9 cellular contexts compared by ENCODE assay signal in the genomic region with DNA sequence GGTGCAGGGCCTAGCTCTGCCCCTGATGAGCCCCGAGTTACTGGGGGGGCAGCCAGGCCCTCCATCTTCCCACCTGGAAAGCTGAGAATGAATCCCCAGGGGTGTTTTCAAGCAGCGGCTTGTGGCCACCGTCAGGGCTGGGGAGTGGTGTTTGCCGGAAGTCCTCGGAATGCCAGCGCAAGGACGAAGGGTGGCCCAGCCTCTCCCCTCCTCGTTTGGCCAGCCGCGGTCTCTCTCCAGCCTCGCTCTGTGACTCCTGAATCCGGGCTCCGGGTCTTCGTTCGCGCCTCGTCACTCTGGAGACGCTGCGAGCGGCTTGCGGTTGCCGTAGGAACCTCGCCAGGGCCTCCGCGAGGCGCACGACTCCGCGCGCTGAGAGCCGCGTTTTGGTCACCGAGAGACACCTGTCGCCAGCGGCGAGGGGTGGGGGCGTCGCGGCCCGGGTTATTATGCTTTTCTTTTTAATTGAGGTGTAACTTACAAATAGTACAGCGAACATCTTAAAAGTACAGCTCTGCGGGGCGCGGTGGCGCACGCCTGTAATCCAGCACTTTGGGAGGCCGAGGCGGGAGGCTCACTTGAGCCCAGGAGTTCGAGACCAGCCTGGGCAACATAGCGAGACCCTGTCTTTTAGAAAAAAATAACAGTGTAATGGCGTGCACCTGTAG. TPM values are rescaled to one million over a fixed set of nuclear protein-coding genes. Genes with fewer than 3 reads are reported as not detected.
DNase-seq lines count a peak whose midpoint lies in the region; ATAC-seq and TF ChIP-seq lines count a peak whose summit lies in the region.
"Had no signal": no experiment of that assay in that cellular context is flagged by ENCODE, and none has a peak within 500 bp of the region (broad histone marks: within the 10 kb centered on the region; RNA-seq: fewer than 3 reads in every experiment).

No MANE protein-coding gene starts in this region.

- H3K9me3 ChIP-seq in PC-9 (ENCODE audit: insufficient read depth, low read depth), result no peaks in the 10 kb centered on the region
- no peaks in the 10 kb centered on the region for H3K9me3 ChIP-seq in Karpas-422 (ENCODE audit: low read length)

- intact Hi-C loops in PC-9 (cut with micrococcal nuclease; ENCODE audit: unreplicated experiment), result no loop called here

- no peak overlapping the region for H3K4me3 Mint-ChIP-seq in activated T-helper 17 cell treated with anti-CD3 and anti-CD28 coated beads, Interleukin-2, amount 50 U/mL, for 72 hours
- peak overlapping the region; percentile 64 for H3K4me3 Mint-ChIP-seq in neural crest cell

- H4K20me1 ChIP-seq in KMS-11 (ENCODE audit: insufficient read depth), result no peaks in the 10 kb centered on the region
- no peaks in the 10 kb centered on the region; the same call in 1 of the 2 replicates for H4K20me1 ChIP-seq in PC-9 (ENCODE audit: insufficient read depth)
- H4K20me1 ChIP-seq in Karpas-422 (ENCODE audit: insufficient read depth, low read depth, low read length), result no peaks in the 10 kb centered on the region

- H3K9me2 ChIP-seq in PC-9 (ENCODE audit: insufficient read depth), result no peaks in the 10 kb centered on the region
- no peaks in the 10 kb centered on the region for H3K9me2 ChIP-seq in Karpas-422 (replicated peaks; ENCODE audit: insufficient read depth, low read length)

- H3K4me2 ChIP-seq in KMS-11, result peak overlapping the region; percentile 74
- peak overlapping the region; percentile 70 for H3K4me2 ChIP-seq in PC-9
- no peak overlapping the region for H3K4me2 ChIP-seq in Karpas-422 (ENCODE audit: low read depth, low read length, poor library complexity, severe bottlenecking)

- no peak overlapping the region for H3K27ac Mint-ChIP-seq in activated T-helper 17 cell treated with anti-CD3 and anti-CD28 coated beads, Interleukin-2, amount 50 U/mL, for 72 hours
- H3K27ac Mint-ChIP-seq in neural crest cell (ENCODE audit: unreplicated experiment), result no peak overlapping the region

- H3K36me3 ChIP-seq in KMS-11 (ENCODE audit: insufficient read depth) (no peaks in the 10 kb centered on the region), PC-9 (ENCODE audit: low read depth) (no peaks in the 10 kb centered on the region), Karpas-422 (ENCODE audit: insufficient read depth, low read length) (no peaks in the 10 kb centered on the region)

- peaks cover 50% of the 10 kb centered on the region for H3K27me3 Mint-ChIP-seq in activated T-helper 17 cell treated with anti-CD3 and anti-CD28 coated beads, Interleukin-2, amount 50 U/mL, for 72 hours
- peaks cover 35% of the 10 kb centered on the region for H3K27me3 Mint-ChIP-seq in neural crest cell (ENCODE audit: low read depth)

- CTCF ChIA-PET in PC-9 (lab: Charles Lee), result interaction anchor here (0.5 to 0.7 kb wide), 3 partner anchors 24 to 1548 kb away, joined by 3 to 6 read pairs (median 3); no protein-coding TSS in a partner anchor

- H2AFZ ChIP-seq in KMS-11 (ENCODE audit: low read depth) (peak overlapping the region; percentile 75), PC-9 (peak overlapping the region; percentile 31; the same call in 1 of the 2 replicates), Karpas-422 (ENCODE audit: low read length) (no peak overlapping the region)

- H3K4me1 ChIP-seq in KMS-11 (ENCODE audit: low read depth, poor library complexity, severe bottlenecking), result peaks cover 26% of the 10 kb centered on the region
- H3K4me1 ChIP-seq in PC-9 (replicated peaks; ENCODE audit: insufficient read depth), result peaks cover 8% of the 10 kb centered on the region; the same call in 1 of the 2 replicates
- no peaks in the 10 kb centered on the region for H3K4me1 ChIP-seq in Karpas-422 (ENCODE audit: low read length)

- peak; percentile 56 for ATAC-seq in activated T-helper 17 cell treated with anti-CD3 and anti-CD28 coated beads, Interleukin-2, amount 50 U/mL, for 72 hours (replicated peaks)

- H3K79me2 ChIP-seq in KMS-11 (ENCODE audit: insufficient read depth, low read depth), result no peaks in the 10 kb centered on the region
- H3K79me2 ChIP-seq in PC-9 (ENCODE audit: low read depth), result no peaks in the 10 kb centered on the region
- H3K79me2 ChIP-seq in Karpas-422 (ENCODE audit: low read length), result no peaks in the 10 kb centered on the region

- H3K4me3 ChIP-seq in KMS-11 (IDR thresholded peaks at IDR 0.05; ENCODE audit: insufficient read depth, low read depth, low read length) (no peak overlapping the region), PC-9 (peak overlapping the region; percentile 20; the same call in 1 of the 2 replicates), foreskin fibroblast (ENCODE audit: low read depth in 1 of 2, low read length in 2 of 2) (no peak overlapping the region), Karpas-422 (ENCODE audit: low read length) (no peak overlapping the region)

- TF ChIP-seq CTCF in KMS-11 (conservative IDR thresholded peaks at IDR 0.05; ENCODE audit: low read depth, low read length) (no peak), PC-9 (conservative IDR thresholded peaks at IDR 0.05) (no peak), foreskin fibroblast (IDR thresholded peaks at IDR 0.05; ENCODE audit: low read depth, low read length) (no peak), neural crest cell (conservative IDR thresholded peaks at IDR 0.05) (no peak)

- H3F3A ChIP-seq in PC-9 (ENCODE audit: insufficient read depth, low read depth), result peaks cover 26% of the 10 kb centered on the region; the same call in 1 of the 2 replicates

- H3K27ac ChIP-seq in KMS-11 (no peak overlapping the region), PC-9 (no peak overlapping the region), Karpas-422 (ENCODE audit: low read length) (no peak overlapping the region)

- peaks cover 4% of the 10 kb centered on the region for H3K36me3 Mint-ChIP-seq in activated T-helper 17 cell treated with anti-CD3 and anti-CD28 coated beads, Interleukin-2, amount 50 U/mL, for 72 hours (ENCODE audit: low read depth)
- no peaks in the 10 kb centered on the region for H3K36me3 Mint-ChIP-seq in neural crest cell (ENCODE audit: low read depth)

- no peaks in the 10 kb centered on the region for H3K9me3 Mint-ChIP-seq in activated T-helper 17 cell treated with anti-CD3 and anti-CD28 coated beads, Interleukin-2, amount 50 U/mL, for 72 hours
- H3K9me3 Mint-ChIP-seq in neural crest cell, result no peaks in the 10 kb centered on the region

- POLR2A ChIA-PET in PC-9 (lab: Charles Lee; ENCODE audit: unreplicated experiment), result no interaction called here

- BruUV-seq in PC-9 (replicated peaks; lab: Mats Ljungman, UMichigan), result no TSS peak

- H3K4me1 Mint-ChIP-seq in activated T-helper 17 cell treated with anti-CD3 and anti-CD28 coated beads, Interleukin-2, amount 50 U/mL, for 72 hours, result no peaks in the 10 kb centered on the region
- peaks cover 41% of the 10 kb centered on the region for H3K4me1 Mint-ChIP-seq in neural crest cell

- H3K27me3 ChIP-seq in KMS-11 (ENCODE audit: insufficient read depth, low read depth) (peaks cover under 1% of the 10 kb centered on the region; the same call in 1 of the 2 replicates), PC-9 (ENCODE audit: insufficient read depth, low read depth) (peaks cover 20% of the 10 kb centered on the region), Karpas-422 (ENCODE audit: low read length) (no peaks in the 10 kb centered on the region)

- DNase-seq in CMK (ENCODE audit: low read depth) (peak; percentile 75), PC-9 (peak; percentile 85 to 91), foreskin fibroblast (peak; percentile 77 to 92), neural crest cell (ENCODE audit: low read depth, low spot score) (peak; percentile 89), superior temporal gyrus (ENCODE audit: extremely low spot score) (peak; percentile 83), Karpas-422 (no peak)

- H3K9ac ChIP-seq in KMS-11, result no peak overlapping the region
- no peak overlapping the region for H3K9ac ChIP-seq in Karpas-422 (ENCODE audit: low read length)

RNA-seq across cellular contexts. Expression of gene KDELR3, which starts 6.3 kb away (rescaled TPM):
- 15.5 and 18.9 TPM in 2 replicates for total RNA-seq in PC-9 (2021)
- under 1 TPM; 0.32 to 0.40 TPM for total RNA-seq in activated T-helper 17 cell treated with anti-CD3 and anti-CD28 coated beads, Interleukin-2, amount 50 U/mL, for 72 hours
- 5.1 and 5.3 TPM in 2 replicates for total RNA-seq in neural crest cell
- total RNA-seq in Karpas-422 (2014; rRNA removed; shearing (Covaris generic); ENCODE audit: low replicate concordance), result not detected in 2 replicates

RNA-seq across cellular contexts. Expression of gene KCNJ4, which starts 6.5 kb away (rescaled TPM):
- 0.18 and 0.22 TPM in 2 replicates for total RNA-seq in PC-9 (2021)
- total RNA-seq in activated T-helper 17 cell treated with anti-CD3 and anti-CD28 coated beads, Interleukin-2, amount 50 U/mL, for 72 hours, result not detected
- total RNA-seq in neural crest cell, result 4.0 and 4.4 TPM in 2 replicates
- total RNA-seq in Karpas-422 (2014; rRNA removed; shearing (Covaris generic); ENCODE audit: low replicate concordance), result not detected in 2 replicates
- total RNA-seq: subcutaneous adipose tissue had no signal

RNA-seq across cellular contexts. Expression of gene DDX17, which starts 44.6 kb away (rescaled TPM):
- 511 and 648 TPM in 2 replicates for total RNA-seq in PC-9 (2021)
- total RNA-seq in activated T-helper 17 cell treated with anti-CD3 and anti-CD28 coated beads, Interleukin-2, amount 50 U/mL, for 72 hours, result 100 to 1,000 TPM; 373 to 600 TPM
- 485 and 500 TPM in 2 replicates for total RNA-seq in neural crest cell
- total RNA-seq in Karpas-422 (2014; rRNA removed; shearing (Covaris generic); ENCODE audit: low replicate concordance), result 465 and 736 TPM in 2 replicates
